Comparison of ENCODE assay signal across 8 cellular contexts in genomic region chr11:59560702-59561469, GRCh38. TPM values are rescaled to one million over a fixed set of nuclear protein-coding genes. Genes with fewer than 3 reads are reported as not detected.
DNase-seq lines count a peak whose midpoint lies in the region; ATAC-seq and TF ChIP-seq lines count a peak whose summit lies in the region.

No MANE protein-coding gene starts in this region.

- no peaks in the 10 kb centered on the region for H3K36me3 ChIP-seq in KMS-11 (ENCODE audit: insufficient read depth)

- H3K27me3 ChIP-seq in KMS-11 (ENCODE audit: insufficient read depth, low read depth) = no peaks in the 10 kb centered on the region

- H3K4me3 Mint-ChIP-seq in nephron progenitor cell = peak overlapping the region; percentile 92

- H3K79me2 ChIP-seq in KMS-11 (ENCODE audit: insufficient read depth, low read depth) = no peaks in the 10 kb centered on the region

- no peaks in the 10 kb centered on the region for H4K20me1 ChIP-seq in KMS-11 (ENCODE audit: insufficient read depth)

- peak; percentile 40 for DNase-seq in DMS114 treated with DMSO at 0.1 percent for 48 hours (lab: John Stamatoyannopoulos, UW; ENCODE audit: unreplicated experiment)
- DNase-seq in RPMI7951 (ENCODE audit: low read depth) = peak; percentile 78
- peak; percentile 68 for DNase-seq in activated effector memory CD4-positive, alpha-beta T cell treated with Interleukin-2 at 50 U/mL for 16 hours
- DNase-seq in fibroblast of the conjunctiva (ENCODE audit: low read depth) = peak; percentile 75
- DNase-seq in nephron progenitor cell = peak; percentile 86
- DNase-seq in stimulated activated naive CD8-positive, alpha-beta T cell treated with anti-CD3 and anti-CD28 coated beads, Interleukin-15, Interleukin-2, amounts not matched to agents 100 U/mL and 50 U/mL, for 24 hours = peak; percentile 87

- H3K4me1 Mint-ChIP-seq in nephron progenitor cell = peaks cover 16% of the 10 kb centered on the region

- H3K9ac ChIP-seq in KMS-11 = peak overlapping the region; percentile 64; the same call in 1 of the 2 replicates

- no peaks in the 10 kb centered on the region for H3K36me3 Mint-ChIP-seq in nephron progenitor cell (ENCODE audit: low read depth)

- peak; percentile 43 for ATAC-seq in GM21619 (IDR thresholded peaks at IDR 0.05; ENCODE audit: unreplicated experiment)
- peak; percentile 8 for ATAC-seq in stimulated activated naive CD8-positive, alpha-beta T cell treated with anti-CD3 and anti-CD28 coated beads, Interleukin-15, Interleukin-2, amounts not matched to agents 100 U/mL and 50 U/mL, for 24 hours

- H3K4me2 ChIP-seq in KMS-11 = peak overlapping the region; percentile 85

- TF ChIP-seq CTCF in KMS-11 (conservative IDR thresholded peaks at IDR 0.05; ENCODE audit: low read depth, low read length) (no peak), nephron progenitor cell (IDR thresholded peaks at IDR 0.05) (no peak)

- peak overlapping the region; percentile 93 for H2AFZ ChIP-seq in KMS-11 (ENCODE audit: low read depth)

- peak overlapping the region; percentile 97 for H3K27ac Mint-ChIP-seq in nephron progenitor cell

- peaks cover 26% of the 10 kb centered on the region for H3K4me1 ChIP-seq in KMS-11 (ENCODE audit: low read depth, poor library complexity, severe bottlenecking)

- H3K4me3 ChIP-seq in KMS-11 (IDR thresholded peaks at IDR 0.05; ENCODE audit: insufficient read depth, low read depth, low read length) = no peak overlapping the region

- peaks cover 20% of the 10 kb centered on the region for H3K27me3 Mint-ChIP-seq in nephron progenitor cell (ENCODE audit: low read depth, poor library complexity)

- peak overlapping the region; percentile 70 for H3K27ac ChIP-seq in KMS-11

- peaks cover 3% of the 10 kb centered on the region for H3K9me3 Mint-ChIP-seq in nephron progenitor cell

RNA-seq across cellular contexts. Expression of gene OR4D9, which starts 49.5 kb away (rescaled TPM):
- not detected in 2 replicates for total RNA-seq in RPMI7951 (2014; rRNA removed; shearing (Covaris generic))

RNA-seq across cellular contexts. Expression of gene OSBP, which starts 54.7 kb away (rescaled TPM):
- 20.4 and 20.8 TPM in 2 replicates for total RNA-seq in RPMI7951 (2014; rRNA removed; shearing (Covaris generic))

RNA-seq across cellular contexts. Expression of gene OR4D11, which starts 57.5 kb away (rescaled TPM):
- total RNA-seq in RPMI7951 (2014; rRNA removed; shearing (Covaris generic)) = not detected in 2 replicates
